16 cellular contexts compared by ENCODE assay signal in the genomic region with DNA sequence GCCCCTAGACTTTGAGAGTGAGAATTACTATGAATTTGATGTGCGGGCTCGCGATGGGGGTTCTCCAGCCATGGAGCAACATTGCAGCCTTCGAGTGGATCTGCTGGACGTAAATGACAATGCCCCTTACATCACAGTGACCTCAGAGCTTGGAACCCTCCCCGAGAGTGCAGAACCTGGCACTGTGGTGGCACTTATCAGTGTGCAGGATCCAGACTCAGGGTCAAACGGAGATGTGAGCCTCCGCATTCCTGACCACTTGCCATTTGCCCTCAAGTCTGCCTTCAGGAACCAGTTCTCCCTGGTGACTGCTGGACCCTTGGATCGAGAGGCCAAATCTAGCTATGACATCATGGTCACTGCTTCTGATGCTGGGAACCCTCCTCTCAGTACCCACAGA. TPM values are rescaled to one million over a fixed set of nuclear protein-coding genes. Genes with fewer than 3 reads are reported as not detected.
DNase-seq lines count a peak whose midpoint lies in the region; ATAC-seq and TF ChIP-seq lines count a peak whose summit lies in the region.
"Had no signal": no experiment of that assay in that cellular context is flagged by ENCODE, and none has a peak within 500 bp of the region (broad histone marks: within the 10 kb centered on the region; RNA-seq: fewer than 3 reads in every experiment).

No MANE protein-coding gene starts in this region.

- H3K9me3 Mint-ChIP-seq in WTC11 (no peaks in the 10 kb centered on the region), neural progenitor cell (peaks cover 79% of the 10 kb centered on the region)
- H3K9me3 Mint-ChIP-seq: CD4-positive, alpha-beta T cell had no signal

- H4K20me1 ChIP-seq in neural progenitor cell (ENCODE audit: low read depth), result peaks cover 61% of the 10 kb centered on the region

- H3K27ac ChIP-seq in iPS-18a (ENCODE audit: low read length) (no peak overlapping the region), neural progenitor cell (no peak overlapping the region)

- H3K4me3 Mint-ChIP-seq in WTC11 (peak overlapping the region; percentile 71; the same call in 1 of the 2 replicates), neural progenitor cell (peak overlapping the region; percentile 33)
- H3K4me3 Mint-ChIP-seq: CD4-positive, alpha-beta T cell had no signal

- H3K27ac Mint-ChIP-seq in WTC11 (no peak overlapping the region), neural progenitor cell (no peak overlapping the region)
- H3K27ac Mint-ChIP-seq: CD4-positive, alpha-beta T cell had no signal

- CTCF ChIA-PET in GM10248 (lab: Yijun Ruan, JAX), result interaction anchor here (1.2 to 3.2 kb wide), 8 partner anchors 10 to 68 kb away, joined by 4 to 28 read pairs (median 5); partner anchors contain the start of genes PCDHGA12, PCDHGB7 and PCDHGC3
- CTCF ChIA-PET in WTC11 (lab: Charles Lee), result interaction anchor here (1.0 to 4.6 kb wide), 14 partner anchors 8 to 263 kb away, joined by 3 to 42 read pairs (median 14); partner anchors contain the start of genes PCDHB14, PCDHB15, PCDHGA10 and PCDHGA11

- peaks cover 63% of the 10 kb centered on the region for H3K4me1 Mint-ChIP-seq in WTC11
- peaks cover 31% of the 10 kb centered on the region for H3K4me1 Mint-ChIP-seq in neural progenitor cell

- peak overlapping the region; percentile 100 for H3K4me2 ChIP-seq in neural progenitor cell

- H3K9ac ChIP-seq in iPS-18a (ENCODE audit: low read length) (no peak overlapping the region), neural progenitor cell (no peak overlapping the region)

- peaks cover 28% of the 10 kb centered on the region for H3F3A ChIP-seq in neural progenitor cell (ENCODE audit: low read depth)

- H3K27me3 Mint-ChIP-seq in WTC11 (ENCODE audit: low read depth), result peaks cover 46% of the 10 kb centered on the region
- H3K27me3 Mint-ChIP-seq in neural progenitor cell (ENCODE audit: insufficient read depth, low read depth), result peaks cover 4% of the 10 kb centered on the region

- POLR2A ChIA-PET in GM10248 (lab: Yijun Ruan, JAX) (no interaction called here), WTC11 (lab: Charles Lee) (interaction anchor here (1.5 to 2.8 kb wide), 2 partner anchors 9 kb away, joined by 4 to 17 read pairs; no protein-coding TSS in a partner anchor)

- no peak for TF ChIP-seq CTCF in GM10248 (IDR thresholded peaks at IDR 0.05; ENCODE audit: control extremely low read depth, extremely low read depth, low read depth, missing control alignments)
- TF ChIP-seq CTCF in WTC11 (IDR thresholded peaks at IDR 0.05), result no peak
- no peak for TF ChIP-seq CTCF in neural progenitor cell (IDR thresholded peaks at IDR 0.05)

- peaks cover 5% of the 10 kb centered on the region for H3K36me3 ChIP-seq in iPS-18a (ENCODE audit: control insufficient read depth, low read depth, low read length)
- H3K36me3 ChIP-seq in neural progenitor cell, result no peaks in the 10 kb centered on the region

- no peak overlapping the region for H2AFZ ChIP-seq in neural progenitor cell (replicated peaks)

- H3K4me1 ChIP-seq in iPS-18a (ENCODE audit: control insufficient read depth, low read depth, low read length) (peaks cover 23% of the 10 kb centered on the region), neural progenitor cell (peaks cover 21% of the 10 kb centered on the region)

- H3K4me3 ChIP-seq in iPS-18a (ENCODE audit: low read length) (peak overlapping the region; percentile 91), neural progenitor cell (peak overlapping the region; percentile 80)

- H3K36me3 Mint-ChIP-seq in WTC11 (peaks cover 14% of the 10 kb centered on the region), neural progenitor cell (peaks cover 76% of the 10 kb centered on the region)

- DNase-seq in GM10248 (ENCODE audit: extremely low spot score), result peak; percentile 12
- no peak for DNase-seq in WTC11 (ENCODE audit: low spot score)
- DNase-seq in neural progenitor cell (ENCODE audit: low spot score), result no peak
- no peak for DNase-seq in MV-4-11 (lab: John Stamatoyannopoulos, UW)
- DNase-seq in activated T-cell treated with anti-CD3 and anti-CD28 coated beads, Interleukin-2, amount 50 U/mL, for 1 hour, result no peak
- DNase-seq: AML-193; CD4-positive, alpha-beta T cell; DMS79; NCI-H1048; NCI-H345; NCI-H526 treated with DMSO at 0.1 percent for 48 hours; OCI-M1; RPMI8226 had no signal

- peaks cover 40% of the 10 kb centered on the region for H3K79me2 ChIP-seq in neural progenitor cell (ENCODE audit: low read depth)

- ATAC-seq in WTC11 (no peak), GM18868 (IDR thresholded peaks at IDR 0.05; ENCODE audit: unreplicated experiment) (no peak), GM19395 (IDR thresholded peaks at IDR 0.05; ENCODE audit: unreplicated experiment) (no peak)

- no peaks in the 10 kb centered on the region for H3K9me3 ChIP-seq in iPS-18a (ENCODE audit: control insufficient read depth, low read depth, low read length)
- no peaks in the 10 kb centered on the region for H3K9me3 ChIP-seq in neural progenitor cell (ENCODE audit: low read depth)

- peaks cover 19% of the 10 kb centered on the region for H3K27me3 ChIP-seq in iPS-18a (ENCODE audit: control insufficient read depth, insufficient read depth, low read length)
- peaks cover 56% of the 10 kb centered on the region for H3K27me3 ChIP-seq in neural progenitor cell

TF ChIP-seq in WTC11, 78 proteins besides CTCF, POLR2A, EP300 and RAD21 (continues in another document):
- TF ChIP-seq SP1 (CRISPR knock-in tag; conservative IDR thresholded peaks at IDR 0.05), result no peak
- TF ChIP-seq, protein P1, sequence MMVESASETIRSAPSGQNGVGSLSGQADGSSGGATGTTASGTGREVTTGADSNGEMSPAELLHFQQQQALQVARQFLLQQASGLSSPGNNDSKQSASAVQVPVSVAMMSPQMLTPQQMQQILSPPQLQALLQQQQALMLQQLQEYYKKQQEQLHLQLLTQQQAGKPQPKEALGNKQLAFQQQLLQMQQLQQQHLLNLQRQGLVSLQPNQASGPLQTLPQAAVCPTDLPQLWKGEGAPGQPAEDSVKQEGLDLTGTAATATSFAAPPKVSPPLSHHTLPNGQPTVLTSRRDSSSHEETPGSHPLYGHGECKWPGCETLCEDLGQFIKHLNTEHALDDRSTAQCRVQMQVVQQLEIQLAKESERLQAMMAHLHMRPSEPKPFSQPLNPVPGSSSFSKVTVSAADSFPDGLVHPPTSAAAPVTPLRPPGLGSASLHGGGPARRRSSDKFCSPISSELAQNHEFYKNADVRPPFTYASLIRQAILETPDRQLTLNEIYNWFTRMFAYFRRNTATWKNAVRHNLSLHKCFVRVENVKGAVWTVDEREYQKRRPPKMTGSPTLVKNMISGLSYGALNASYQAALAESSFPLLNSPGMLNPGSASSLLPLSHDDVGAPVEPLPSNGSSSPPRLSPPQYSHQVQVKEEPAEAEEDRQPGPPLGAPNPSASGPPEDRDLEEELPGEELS (CRISPR knock-in tag; IDR thresholded peaks at IDR 0.05), result no peak
- TF ChIP-seq JAZF1 (CRISPR knock-in tag; IDR thresholded peaks at IDR 0.05), result no peak
- TF ChIP-seq ZSCAN18 (CRISPR knock-in tag; IDR thresholded peaks at IDR 0.05), result no peak
- no peak for TF ChIP-seq CREM (CRISPR knock-in tag; IDR thresholded peaks at IDR 0.05)
- no peak for TF ChIP-seq OVOL2 (CRISPR knock-in tag; IDR thresholded peaks at IDR 0.05; ENCODE audit: borderline replicate concordance)
- no peak for TF ChIP-seq TP53 (CRISPR knock-in tag; IDR thresholded peaks at IDR 0.05)
- TF ChIP-seq ATF1 (CRISPR knock-in tag; IDR thresholded peaks at IDR 0.05), result no peak
- TF ChIP-seq, protein P2, sequence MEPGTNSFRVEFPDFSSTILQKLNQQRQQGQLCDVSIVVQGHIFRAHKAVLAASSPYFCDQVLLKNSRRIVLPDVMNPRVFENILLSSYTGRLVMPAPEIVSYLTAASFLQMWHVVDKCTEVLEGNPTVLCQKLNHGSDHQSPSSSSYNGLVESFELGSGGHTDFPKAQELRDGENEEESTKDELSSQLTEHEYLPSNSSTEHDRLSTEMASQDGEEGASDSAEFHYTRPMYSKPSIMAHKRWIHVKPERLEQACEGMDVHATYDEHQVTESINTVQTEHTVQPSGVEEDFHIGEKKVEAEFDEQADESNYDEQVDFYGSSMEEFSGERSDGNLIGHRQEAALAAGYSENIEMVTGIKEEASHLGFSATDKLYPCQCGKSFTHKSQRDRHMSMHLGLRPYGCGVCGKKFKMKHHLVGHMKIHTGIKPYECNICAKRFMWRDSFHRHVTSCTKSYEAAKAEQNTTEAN (CRISPR knock-in tag; IDR thresholded peaks at IDR 0.05), result no peak
- TF ChIP-seq FOXK1 (CRISPR knock-in tag; IDR thresholded peaks at IDR 0.05), result no peak
- no peak for TF ChIP-seq HMGA2 (CRISPR knock-in tag; IDR thresholded peaks at IDR 0.05)
- no peak for TF ChIP-seq ZNF121 (CRISPR knock-in tag; IDR thresholded peaks at IDR 0.05)

RNA-seq across cellular contexts. Expression of gene PCDHGC4, which starts 1.3 kb away (rescaled TPM):
- total RNA-seq in WTC11 (2021) (4.5 to 6.1 TPM (median 5.1 TPM) in 3 replicates), neural progenitor cell (ENCODE audit: low replicate concordance) (5.0 and 10.4 TPM in 2 replicates)
- total RNA-seq: CD4-positive, alpha-beta T cell had no signal

RNA-seq across cellular contexts. Expression of gene PCDHGC5, which starts 2.8 kb away (rescaled TPM):
- total RNA-seq in WTC11 (2021) (1.1 to 1.5 TPM (median 1.1 TPM) in 3 replicates), neural progenitor cell (ENCODE audit: low replicate concordance) (0.43 and 1.3 TPM in 2 replicates)
- total RNA-seq: CD4-positive, alpha-beta T cell had no signal

RNA-seq across cellular contexts. Expression of gene PCDHGC3, which starts 10.3 kb away (rescaled TPM):
- total RNA-seq in WTC11 (2021), result 28.1 to 29.4 TPM (median 29.1 TPM) in 3 replicates
- 14.7 and 17.2 TPM in 2 replicates for total RNA-seq in neural progenitor cell (ENCODE audit: low replicate concordance)
- total RNA-seq: CD4-positive, alpha-beta T cell had no signal

RNA-seq across cellular contexts. Expression of gene PCDHGA12, which starts 55.8 kb away (rescaled TPM):
- total RNA-seq in WTC11 (2021) (1.6 to 2.1 TPM (median 1.9 TPM) in 3 replicates), neural progenitor cell (ENCODE audit: low replicate concordance) (0.79 and 2.2 TPM in 2 replicates)
- total RNA-seq: CD4-positive, alpha-beta T cell had no signal
